8 cellular contexts compared by ENCODE assay signal in genomic region chr1:154220071-154220969, GRCh38. TPM values are rescaled to one million over a fixed set of nuclear protein-coding genes. Genes with fewer than 3 reads are reported as not detected.
DNase-seq lines count a peak whose midpoint lies in the region; ATAC-seq and TF ChIP-seq lines count a peak whose summit lies in the region.

Gene UBAP2L, plus strand, starts transcription at chr1:154220955. Its CDS starts 4,169 bp downstream, at chr1:154225124.

- TF ChIP-seq CTCF in HFFc6 (IDR thresholded peaks at IDR 0.05): no peak
- TF ChIP-seq CTCF in NB4 (IDR thresholded peaks at IDR 0.05; ENCODE audit: low read depth, low read length): no peak
- TF ChIP-seq CTCF in gastroesophageal sphincter (IDR thresholded peaks at IDR 0.05): no peak
- no peak for TF ChIP-seq CTCF in neutrophil (IDR thresholded peaks at IDR 0.05)

- TF ChIP-seq POLR2A in NB4 (IDR thresholded peaks at IDR 0.05; ENCODE audit: extremely low read depth, insufficient read length) (peak; percentile 78), gastroesophageal sphincter (IDR thresholded peaks at IDR 0.05) (peak; percentile 44 to 62)

- TF ChIP-seq EP300 in gastroesophageal sphincter (IDR thresholded peaks at IDR 0.05): no peak

- peaks cover 43% of the 10 kb centered on the region for H3K4me1 Mint-ChIP-seq in HFFc6 (ENCODE audit: low read depth)
- peaks cover 69% of the 10 kb centered on the region for H3K4me1 Mint-ChIP-seq in activated naive CD4-positive, alpha-beta T cell treated with anti-CD3 and anti-CD28 coated beads, Interleukin-2, amount 10 ng/mL, durations not matched to agents 7 days and 5 days

- 0% methylated on average over 9 of the region's 73 CpGs; no CpG with 5 or more reads in 1 of the 2 donors for WGBS in gastroesophageal sphincter (ENCODE audit: low coverage in 1 of 2), 2 donors

- CTCF ChIA-PET in activated naive CD4-positive, alpha-beta T cell treated with anti-CD3 and anti-CD28 coated beads, Interleukin-2, amount 10 ng/mL, durations not matched to agents 7 days and 5 days (lab: Charles Lee): interaction anchor here (4.0 kb wide), 1 partner anchor 22 kb away, joined by 16 read pairs; no protein-coding TSS in a partner anchor

- peak within 1 kb of the TSS; percentile 98 for H3K27ac Mint-ChIP-seq in HFFc6
- H3K27ac Mint-ChIP-seq in activated naive CD4-positive, alpha-beta T cell treated with anti-CD3 and anti-CD28 coated beads, Interleukin-2, amount 10 ng/mL, durations not matched to agents 7 days and 5 days: peak within 1 kb of the TSS; percentile 98

- peak within 1 kb of the TSS; percentile 99 for H3K9ac ChIP-seq in SK-N-MC (ENCODE audit: insufficient read length)

- peak; percentile 99 for ATAC-seq in gastroesophageal sphincter

- no peaks in the 10 kb centered on the region for H3K9me3 ChIP-seq in SK-N-MC (ENCODE audit: low read depth, low read length)
- H3K9me3 ChIP-seq in gastroesophageal sphincter: no peaks in the 10 kb centered on the region
- no peaks in the 10 kb centered on the region for H3K9me3 ChIP-seq in neutrophil

- H3K27me3 ChIP-seq in gastroesophageal sphincter (no peaks in the 10 kb centered on the region), neutrophil (no peaks in the 10 kb centered on the region)

- H3K4me1 ChIP-seq in gastroesophageal sphincter (peaks cover 5 to 70% (median 14%) of the 10 kb centered on the region in 3 donors), neutrophil (ENCODE audit: control insufficient read depth in 1 of 2, insufficient read depth in 1 of 2, low read depth in 1 of 2, low read length in 1 of 2) (peaks cover 32 to 35% of the 10 kb centered on the region in 2 experiments)

- DNase-seq in GM04503 (ENCODE audit: low read depth) (peak; percentile 91), HFFc6 (peak; percentile 99), NB4 (ENCODE audit: low read depth) (peak; percentile 99), SK-N-MC (ENCODE audit: low read depth, low spot score) (peak; percentile 93), substantia nigra (lab: John Stamatoyannopoulos, UW) (peak; percentile 87 to 99 (median 98))
- peak; percentile 99 for DNase-seq in activated naive CD4-positive, alpha-beta T cell treated with anti-CD3 and anti-CD28 coated beads, Interleukin-2, amount 10 ng/mL, durations not matched to agents 7 days and 5 days

- peak within 1 kb of the TSS; percentile 96 for H3K4me3 ChIP-seq in NB4 (ENCODE audit: low read depth, low read length)
- H3K4me3 ChIP-seq in SK-N-MC: peak within 1 kb of the TSS; percentile 96
- peak within 1 kb of the TSS; percentile 71 to 79 for H3K4me3 ChIP-seq in gastroesophageal sphincter
- H3K4me3 ChIP-seq in neutrophil (ENCODE audit: low read depth in 1 of 2, low read length in 1 of 2): peak within 1 kb of the TSS; percentile 70 to 84

- H3K36me3 ChIP-seq in SK-N-MC (ENCODE audit: insufficient read depth, low read length): peaks cover 67% of the 10 kb centered on the region
- peaks cover 0 to 31% of the 10 kb centered on the region in 2 donors for H3K36me3 ChIP-seq in gastroesophageal sphincter
- H3K36me3 ChIP-seq in neutrophil: peaks cover 20% of the 10 kb centered on the region

- peaks cover 3% of the 10 kb centered on the region for H3K27me3 Mint-ChIP-seq in HFFc6 (ENCODE audit: insufficient read depth)
- H3K27me3 Mint-ChIP-seq in activated naive CD4-positive, alpha-beta T cell treated with anti-CD3 and anti-CD28 coated beads, Interleukin-2, amount 10 ng/mL, durations not matched to agents 7 days and 5 days: no peaks in the 10 kb centered on the region

- no peaks in the 10 kb centered on the region; the same call in 1 of the 2 replicates for H3K9me3 Mint-ChIP-seq in HFFc6
- H3K9me3 Mint-ChIP-seq in activated naive CD4-positive, alpha-beta T cell treated with anti-CD3 and anti-CD28 coated beads, Interleukin-2, amount 10 ng/mL, durations not matched to agents 7 days and 5 days: no peaks in the 10 kb centered on the region

- peak within 1 kb of the TSS; percentile 95 for H3K27ac ChIP-seq in SK-N-MC
- peak within 1 kb of the TSS; percentile 96 to 99 (median 98) for H3K27ac ChIP-seq in gastroesophageal sphincter
- peak within 1 kb of the TSS; percentile 89 for H3K27ac ChIP-seq in neutrophil
- peak within 1 kb of the TSS; percentile 97 for H3K27ac ChIP-seq in substantia nigra (ENCODE audit: low read depth, low read length, poor library complexity, severe bottlenecking)

- peak within 1 kb of the TSS; percentile 96 for H3K4me3 Mint-ChIP-seq in HFFc6
- H3K4me3 Mint-ChIP-seq in activated naive CD4-positive, alpha-beta T cell treated with anti-CD3 and anti-CD28 coated beads, Interleukin-2, amount 10 ng/mL, durations not matched to agents 7 days and 5 days: peak within 1 kb of the TSS; percentile 94

- H3K36me3 Mint-ChIP-seq in HFFc6 (ENCODE audit: low read depth): peaks cover 63% of the 10 kb centered on the region
- peaks cover 56% of the 10 kb centered on the region for H3K36me3 Mint-ChIP-seq in activated naive CD4-positive, alpha-beta T cell treated with anti-CD3 and anti-CD28 coated beads, Interleukin-2, amount 10 ng/mL, durations not matched to agents 7 days and 5 days

RNA-seq across cellular contexts. Expression of gene UBAP2L, which starts in this region (rescaled TPM):
- total RNA-seq in HFFc6 (2021; fragmentation: NEBNext Ultra II Directional; extraction: Animal tissue kit (Norgen Biotek cat#: 25700)): 100 to 1,000 TPM; 197 to 257 (median 227) TPM
- 10 to 100 TPM; 71.6 to 79.9 (median 75.1) TPM for total RNA-seq in gastroesophageal sphincter

Comparison
In these comparisons a context has a peak if more than half of its experiments do, and no peak if none do; other contexts are left out.
1. Peak in every context shown above with its lines: DNase-seq, ATAC-seq, H3K4me3 ChIP-seq and H3K27ac ChIP-seq.